In genomic region chr3:78887608-78888011, GRCh38 we compare ENCODE assay signal across 11 cellular contexts.
A peak's percentile ranks its signal among the peaks of the same experiment; 100 is the strongest.
DNase-seq lines count a peak whose midpoint lies in the region; ATAC-seq, FAIRE-seq and TF ChIP-seq lines count a peak whose summit lies in the region.
"Had no signal": no experiment of that assay in that cellular context is flagged by ENCODE, and none has a peak within 500 bp of the region (broad histone marks: within the 10 kb centered on the region; RNA-seq: fewer than 3 reads in every experiment).

No MANE protein-coding gene starts in this region.

- 67% methylated on average over 1 of the region's 1 CpG for WGBS in mammary epithelial cell (ENCODE audit: low coverage, missing lambda C conversion rate)

- TF ChIP-seq CTCF in mammary epithelial cell (conservative IDR thresholded peaks at IDR 0.05 in 1 of 2, IDR thresholded peaks at IDR 0.05 in 1 of 2; ENCODE audit: extremely low read depth in 1 of 2, insufficient read depth in 1 of 2, low read depth in 1 of 2, low read length in 2 of 2) = no peak
- no peak for TF ChIP-seq CTCF in osteoblast (IDR thresholded peaks at IDR 0.05; ENCODE audit: extremely low read depth, low read depth, low read length)

- H4K20me1 ChIP-seq in mammary epithelial cell (ENCODE audit: insufficient read depth, low read length) = no peaks in the 10 kb centered on the region
- peaks cover 3% of the 10 kb centered on the region for H4K20me1 ChIP-seq in osteoblast (ENCODE audit: insufficient read depth, low read length)

- in situ Hi-C loops in mammary epithelial cell (cut with MboI; ENCODE audit: low sequenced_read_pairs in 2 of 2) = no loop called here

- CTCF ChIA-PET in mammary epithelial cell (lab: Charles Lee; ENCODE audit: low non-redundant PET) = no interaction called here

- H3K4me3 ChIP-seq in mammary epithelial cell (replicated peaks in 1 of 3; ENCODE audit: insufficient read depth in 1 of 3, low read depth in 2 of 3, low read length in 3 of 3) (no peak overlapping the region), osteoblast (ENCODE audit: insufficient read depth, low read length) (no peak overlapping the region)
- H3K4me3 ChIP-seq: suprapubic skin had no signal

- peak overlapping the region; percentile 40 for H3K27ac ChIP-seq in mammary epithelial cell (ENCODE audit: insufficient read depth, low read depth, low read length)
- no peak overlapping the region for H3K27ac ChIP-seq in osteoblast (ENCODE audit: low read depth, low read length)
- H3K27ac ChIP-seq: suprapubic skin had no signal

- H3K36me3 ChIP-seq in mammary epithelial cell (ENCODE audit: insufficient read depth, low read length) = no peaks in the 10 kb centered on the region
- no peaks in the 10 kb centered on the region for H3K36me3 ChIP-seq in osteoblast (ENCODE audit: insufficient read depth, low read length)
- H3K36me3 ChIP-seq: suprapubic skin had no signal

- H3K4me2 ChIP-seq in mammary epithelial cell (ENCODE audit: insufficient read depth, low read depth, low read length) = peak overlapping the region; percentile 37
- peak overlapping the region; percentile 21 for H3K4me2 ChIP-seq in osteoblast (ENCODE audit: insufficient read depth, low read length)

- ATAC-seq in HG02938 (IDR thresholded peaks at IDR 0.05; ENCODE audit: unreplicated experiment) = peak; percentile 60
- no peak for ATAC-seq in HG02973 (IDR thresholded peaks at IDR 0.05; ENCODE audit: unreplicated experiment)

- no peaks in the 10 kb centered on the region for H3K9me3 ChIP-seq in mammary epithelial cell (replicated peaks; ENCODE audit: insufficient read depth, low read length)
- no peaks in the 10 kb centered on the region for H3K9me3 ChIP-seq in osteoblast (ENCODE audit: low read depth, low read length)
- H3K9me3 ChIP-seq: suprapubic skin had no signal

- H3K27me3 ChIP-seq in mammary epithelial cell (ENCODE audit: insufficient read depth, low read length) (no peaks in the 10 kb centered on the region), osteoblast (ENCODE audit: insufficient read depth, low read length) (no peaks in the 10 kb centered on the region)
- H3K27me3 ChIP-seq: suprapubic skin had no signal

- TF ChIP-seq POLR2A in GM12891 (IDR thresholded peaks at IDR 0.05; ENCODE audit: low read depth, low read length) (no peak), erythroblast (IDR thresholded peaks at IDR 0.05; ENCODE audit: low read length) (no peak)

- no peak overlapping the region for H3K9ac ChIP-seq in mammary epithelial cell (ENCODE audit: insufficient read depth, low read length)

- H3K79me2 ChIP-seq in mammary epithelial cell (ENCODE audit: insufficient read depth, low read length) (no peaks in the 10 kb centered on the region), osteoblast (ENCODE audit: insufficient read depth, low read length) (no peaks in the 10 kb centered on the region)

- FAIRE-seq in GM12891 (lab: Jason Lieb, UNC) = peak; percentile 48

- intact Hi-C loops in mammary epithelial cell (cut with micrococcal nuclease) = no loop called here

- DNase-seq in GM12891 (ENCODE audit: insufficient read length, low spot score) = no peak
- DNase-seq in mammary epithelial cell = peak; percentile 61
- DNase-seq in osteoblast (ENCODE audit: insufficient read length, low spot score, missing footprints) = no peak
- DNase-seq in NCI-H2107 (lab: John Stamatoyannopoulos, UW) = no peak
- DNase-seq in erythroblast (lab: John Stamatoyannopoulos, UW) = no peak
- DNase-seq: activated CD8-positive, alpha-beta memory T cell treated with anti-CD3 and anti-CD28 coated beads, Interleukin-2, amount 50 U/mL, for 48 hours; DMS79; NCI-H187 treated with DMSO at 0.1 percent for 48 hours had no signal

- BruUV-seq in mammary epithelial cell (replicated peaks; lab: Mats Ljungman, UMichigan) = no TSS peak

- dilution Hi-C loops in mammary epithelial cell (cut with HindIII; ENCODE audit: low sequenced_read_pairs) = no loop called here

- H2AFZ ChIP-seq in mammary epithelial cell (ENCODE audit: low read depth, low read length) (no peak overlapping the region), osteoblast (ENCODE audit: low read length) (no peak overlapping the region)

- H3K4me1 ChIP-seq in mammary epithelial cell (ENCODE audit: insufficient read depth, low read length) (peaks cover 14% of the 10 kb centered on the region), osteoblast (ENCODE audit: insufficient read depth, low read length) (peaks cover 8% of the 10 kb centered on the region)

TF ChIP-seq in GM12891, 5 proteins besides CTCF, POLR2A, EP300 and RAD21:
- TF ChIP-seq POLR2AphosphoS5 (IDR thresholded peaks at IDR 0.05; ENCODE audit: low read depth, low read length) (no peak), SPI1 (IDR thresholded peaks at IDR 0.05; ENCODE audit: low read depth, low read length) (peak; percentile 53), TAF1 (IDR thresholded peaks at IDR 0.05; ENCODE audit: low read depth, low read length) (no peak), PAX5 (IDR thresholded peaks at IDR 0.05; ENCODE audit: insufficient read depth, low read length, severe bottlenecking) (no peak)
